Comparison of ENCODE assay signal across 1 cellular context in the genomic region with DNA sequence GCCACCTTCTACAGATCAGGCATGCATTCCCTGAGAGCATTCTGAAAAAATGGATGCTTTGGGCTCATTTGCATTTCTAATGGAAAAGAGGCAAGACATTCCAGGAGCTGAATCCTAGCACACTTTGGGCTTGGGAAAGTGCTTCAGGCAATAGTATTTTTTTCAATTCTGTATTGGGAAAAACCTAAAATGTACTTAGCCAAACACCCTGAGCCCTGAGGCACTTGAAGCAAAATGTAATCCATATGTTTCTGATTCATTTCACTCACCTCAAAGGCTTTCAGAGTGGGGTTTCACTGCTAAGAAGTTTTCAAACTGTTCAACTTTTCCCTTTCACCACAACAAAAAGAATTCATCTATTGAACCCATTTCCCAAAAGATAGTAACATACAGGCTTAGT.
TF ChIP-seq lines count a peak whose summit lies in the region.

No MANE protein-coding gene starts in this region.

TF ChIP-seq in SK-N-SH treated with all-trans-retinoic acid at 6 μM for 48 hours, 23 proteins besides CTCF, POLR2A, EP300 and RAD21 (continued from another document):
- TF ChIP-seq, protein P1, sequence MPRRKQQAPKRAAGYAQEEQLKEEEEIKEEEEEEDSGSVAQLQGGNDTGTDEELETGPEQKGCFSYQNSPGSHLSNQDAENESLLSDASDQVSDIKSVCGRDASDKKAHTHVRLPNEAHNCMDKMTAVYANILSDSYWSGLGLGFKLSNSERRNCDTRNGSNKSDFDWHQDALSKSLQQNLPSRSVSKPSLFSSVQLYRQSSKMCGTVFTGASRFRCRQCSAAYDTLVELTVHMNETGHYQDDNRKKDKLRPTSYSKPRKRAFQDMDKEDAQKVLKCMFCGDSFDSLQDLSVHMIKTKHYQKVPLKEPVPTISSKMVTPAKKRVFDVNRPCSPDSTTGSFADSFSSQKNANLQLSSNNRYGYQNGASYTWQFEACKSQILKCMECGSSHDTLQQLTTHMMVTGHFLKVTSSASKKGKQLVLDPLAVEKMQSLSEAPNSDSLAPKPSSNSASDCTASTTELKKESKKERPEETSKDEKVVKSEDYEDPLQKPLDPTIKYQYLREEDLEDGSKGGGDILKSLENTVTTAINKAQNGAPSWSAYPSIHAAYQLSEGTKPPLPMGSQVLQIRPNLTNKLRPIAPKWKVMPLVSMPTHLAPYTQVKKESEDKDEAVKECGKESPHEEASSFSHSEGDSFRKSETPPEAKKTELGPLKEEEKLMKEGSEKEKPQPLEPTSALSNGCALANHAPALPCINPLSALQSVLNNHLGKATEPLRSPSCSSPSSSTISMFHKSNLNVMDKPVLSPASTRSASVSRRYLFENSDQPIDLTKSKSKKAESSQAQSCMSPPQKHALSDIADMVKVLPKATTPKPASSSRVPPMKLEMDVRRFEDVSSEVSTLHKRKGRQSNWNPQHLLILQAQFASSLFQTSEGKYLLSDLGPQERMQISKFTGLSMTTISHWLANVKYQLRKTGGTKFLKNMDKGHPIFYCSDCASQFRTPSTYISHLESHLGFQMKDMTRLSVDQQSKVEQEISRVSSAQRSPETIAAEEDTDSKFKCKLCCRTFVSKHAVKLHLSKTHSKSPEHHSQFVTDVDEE (CRISPR knock-in tag; IDR thresholded peaks at IDR 0.05), result no peak
- TF ChIP-seq TCF4 (CRISPR knock-in tag; IDR thresholded peaks at IDR 0.05; ENCODE audit: borderline replicate concordance) (no peak), ZNF70 (CRISPR knock-in tag; IDR thresholded peaks at IDR 0.05) (no peak), PPARA (CRISPR knock-in tag; IDR thresholded peaks at IDR 0.05; ENCODE audit: borderline replicate concordance) (no peak), CSDC2 (CRISPR knock-in tag; IDR thresholded peaks at IDR 0.05) (no peak), SNAI2 (CRISPR knock-in tag; IDR thresholded peaks at IDR 0.05) (no peak), ISL1 (CRISPR knock-in tag; IDR thresholded peaks at IDR 0.05) (no peak), ARNTL (CRISPR knock-in tag; IDR thresholded peaks at IDR 0.05; ENCODE audit: borderline replicate concordance, low read depth) (no peak), GLIS3 (CRISPR knock-in tag; IDR thresholded peaks at IDR 0.05) (no peak), TOX (CRISPR knock-in tag; IDR thresholded peaks at IDR 0.05; ENCODE audit: borderline replicate concordance) (no peak), ZFP30 (CRISPR knock-in tag; IDR thresholded peaks at IDR 0.05) (no peak), ZFP3 (CRISPR knock-in tag; IDR thresholded peaks at IDR 0.05) (no peak), BACH2 (CRISPR knock-in tag; IDR thresholded peaks at IDR 0.05; ENCODE audit: borderline replicate concordance) (no peak), ZC3H10 (CRISPR knock-in tag; IDR thresholded peaks at IDR 0.05) (no peak)
- TF ChIP-seq, protein P2, sequence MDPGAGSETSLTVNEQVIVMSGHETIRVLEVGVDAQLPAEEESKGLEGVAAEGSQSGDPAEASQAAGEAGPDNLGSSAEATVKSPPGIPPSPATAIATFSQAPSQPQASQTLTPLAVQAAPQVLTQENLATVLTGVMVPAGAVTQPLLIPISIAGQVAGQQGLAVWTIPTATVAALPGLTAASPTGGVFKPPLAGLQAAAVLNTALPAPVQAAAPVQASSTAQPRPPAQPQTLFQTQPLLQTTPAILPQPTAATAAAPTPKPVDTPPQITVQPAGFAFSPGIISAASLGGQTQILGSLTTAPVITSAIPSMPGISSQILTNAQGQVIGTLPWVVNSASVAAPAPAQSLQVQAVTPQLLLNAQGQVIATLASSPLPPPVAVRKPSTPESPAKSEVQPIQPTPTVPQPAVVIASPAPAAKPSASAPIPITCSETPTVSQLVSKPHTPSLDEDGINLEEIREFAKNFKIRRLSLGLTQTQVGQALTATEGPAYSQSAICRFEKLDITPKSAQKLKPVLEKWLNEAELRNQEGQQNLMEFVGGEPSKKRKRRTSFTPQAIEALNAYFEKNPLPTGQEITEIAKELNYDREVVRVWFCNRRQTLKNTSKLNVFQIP (CRISPR knock-in tag; IDR thresholded peaks at IDR 0.05; ENCODE audit: borderline replicate concordance, low read depth), result no peak
- TF ChIP-seq, protein P3, sequence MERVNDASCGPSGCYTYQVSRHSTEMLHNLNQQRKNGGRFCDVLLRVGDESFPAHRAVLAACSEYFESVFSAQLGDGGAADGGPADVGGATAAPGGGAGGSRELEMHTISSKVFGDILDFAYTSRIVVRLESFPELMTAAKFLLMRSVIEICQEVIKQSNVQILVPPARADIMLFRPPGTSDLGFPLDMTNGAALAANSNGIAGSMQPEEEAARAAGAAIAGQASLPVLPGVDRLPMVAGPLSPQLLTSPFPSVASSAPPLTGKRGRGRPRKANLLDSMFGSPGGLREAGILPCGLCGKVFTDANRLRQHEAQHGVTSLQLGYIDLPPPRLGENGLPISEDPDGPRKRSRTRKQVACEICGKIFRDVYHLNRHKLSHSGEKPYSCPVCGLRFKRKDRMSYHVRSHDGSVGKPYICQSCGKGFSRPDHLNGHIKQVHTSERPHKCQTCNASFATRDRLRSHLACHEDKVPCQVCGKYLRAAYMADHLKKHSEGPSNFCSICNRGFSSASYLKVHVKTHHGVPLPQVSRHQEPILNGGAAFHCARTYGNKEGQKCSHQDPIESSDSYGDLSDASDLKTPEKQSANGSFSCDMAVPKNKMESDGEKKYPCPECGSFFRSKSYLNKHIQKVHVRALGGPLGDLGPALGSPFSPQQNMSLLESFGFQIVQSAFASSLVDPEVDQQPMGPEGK (CRISPR knock-in tag; IDR thresholded peaks at IDR 0.05; ENCODE audit: borderline replicate concordance), result no peak
- TF ChIP-seq, protein P4, sequence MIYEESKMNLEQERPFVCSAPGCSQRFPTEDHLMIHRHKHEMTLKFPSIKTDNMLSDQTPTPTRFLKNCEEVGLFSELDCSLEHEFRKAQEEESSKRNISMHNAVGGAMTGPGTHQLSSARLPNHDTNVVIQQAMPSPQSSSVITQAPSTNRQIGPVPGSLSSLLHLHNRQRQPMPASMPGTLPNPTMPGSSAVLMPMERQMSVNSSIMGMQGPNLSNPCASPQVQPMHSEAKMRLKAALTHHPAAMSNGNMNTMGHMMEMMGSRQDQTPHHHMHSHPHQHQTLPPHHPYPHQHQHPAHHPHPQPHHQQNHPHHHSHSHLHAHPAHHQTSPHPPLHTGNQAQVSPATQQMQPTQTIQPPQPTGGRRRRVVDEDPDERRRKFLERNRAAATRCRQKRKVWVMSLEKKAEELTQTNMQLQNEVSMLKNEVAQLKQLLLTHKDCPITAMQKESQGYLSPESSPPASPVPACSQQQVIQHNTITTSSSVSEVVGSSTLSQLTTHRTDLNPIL (CRISPR knock-in tag; IDR thresholded peaks at IDR 0.05; ENCODE audit: low read depth), result no peak
